In genomic region chr6:98641929-98642328, GRCh38 we compare ENCODE assay signal across 1 cellular context.
TF ChIP-seq lines count a peak whose summit lies in the region.

No MANE protein-coding gene starts in this region.

TF ChIP-seq in HepG2, 621 proteins besides CTCF, POLR2A, EP300 and RAD21 (continued from another document and continues in another):
- no peak for TF ChIP-seq HMGXB4 (CRISPR knock-in tag; IDR thresholded peaks at IDR 0.05; ENCODE audit: borderline replicate concordance in 1 of 2, low read depth in 1 of 2)
- TF ChIP-seq, protein P1, sequence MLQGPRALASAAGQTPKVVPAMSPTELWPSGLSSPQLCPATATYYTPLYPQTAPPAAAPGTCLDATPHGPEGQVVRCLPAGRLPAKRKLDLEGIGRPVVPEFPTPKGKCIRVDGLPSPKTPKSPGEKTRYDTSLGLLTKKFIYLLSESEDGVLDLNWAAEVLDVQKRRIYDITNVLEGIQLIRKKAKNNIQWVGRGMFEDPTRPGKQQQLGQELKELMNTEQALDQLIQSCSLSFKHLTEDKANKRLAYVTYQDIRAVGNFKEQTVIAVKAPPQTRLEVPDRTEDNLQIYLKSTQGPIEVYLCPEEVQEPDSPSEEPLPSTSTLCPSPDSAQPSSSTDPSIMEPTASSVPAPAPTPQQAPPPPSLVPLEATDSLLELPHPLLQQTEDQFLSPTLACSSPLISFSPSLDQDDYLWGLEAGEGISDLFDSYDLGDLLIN (CRISPR knock-in tag; IDR thresholded peaks at IDR 0.05; ENCODE audit: borderline replicate concordance), result no peak
- no peak for TF ChIP-seq ZNF557 (CRISPR knock-in tag; IDR thresholded peaks at IDR 0.05)
- no peak for TF ChIP-seq ZBTB20 (CRISPR knock-in tag; IDR thresholded peaks at IDR 0.05; ENCODE audit: borderline replicate concordance, low read depth)
- TF ChIP-seq, protein P2, sequence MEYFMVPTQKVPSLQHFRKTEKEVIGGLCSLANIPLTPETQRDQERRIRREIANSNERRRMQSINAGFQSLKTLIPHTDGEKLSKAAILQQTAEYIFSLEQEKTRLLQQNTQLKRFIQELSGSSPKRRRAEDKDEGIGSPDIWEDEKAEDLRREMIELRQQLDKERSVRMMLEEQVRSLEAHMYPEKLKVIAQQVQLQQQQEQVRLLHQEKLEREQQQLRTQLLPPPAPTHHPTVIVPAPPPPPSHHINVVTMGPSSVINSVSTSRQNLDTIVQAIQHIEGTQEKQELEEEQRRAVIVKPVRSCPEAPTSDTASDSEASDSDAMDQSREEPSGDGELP (IDR thresholded peaks at IDR 0.05; ENCODE audit: borderline replicate concordance, low read depth), result no peak
- TF ChIP-seq MLLT10 (CRISPR knock-in tag; IDR thresholded peaks at IDR 0.05), result no peak
- TF ChIP-seq U2AF2 (IDR thresholded peaks at IDR 0.05; ENCODE audit: low read depth, low read length), result no peak
- TF ChIP-seq GATAD1 (CRISPR knock-in tag; IDR thresholded peaks at IDR 0.05), result no peak
- peak; percentile 68 for TF ChIP-seq SALL1 (CRISPR knock-in tag; IDR thresholded peaks at IDR 0.05)
- TF ChIP-seq HMGXB3 (CRISPR knock-in tag; IDR thresholded peaks at IDR 0.05; ENCODE audit: borderline replicate concordance), result no peak
- TF ChIP-seq PHF20 (CRISPR knock-in tag; IDR thresholded peaks at IDR 0.05), result no peak
- TF ChIP-seq ZSCAN29 (CRISPR knock-in tag; conservative IDR thresholded peaks at IDR 0.05), result no peak
- no peak for TF ChIP-seq PHF21A (CRISPR knock-in tag; IDR thresholded peaks at IDR 0.05)
- TF ChIP-seq, protein P3, sequence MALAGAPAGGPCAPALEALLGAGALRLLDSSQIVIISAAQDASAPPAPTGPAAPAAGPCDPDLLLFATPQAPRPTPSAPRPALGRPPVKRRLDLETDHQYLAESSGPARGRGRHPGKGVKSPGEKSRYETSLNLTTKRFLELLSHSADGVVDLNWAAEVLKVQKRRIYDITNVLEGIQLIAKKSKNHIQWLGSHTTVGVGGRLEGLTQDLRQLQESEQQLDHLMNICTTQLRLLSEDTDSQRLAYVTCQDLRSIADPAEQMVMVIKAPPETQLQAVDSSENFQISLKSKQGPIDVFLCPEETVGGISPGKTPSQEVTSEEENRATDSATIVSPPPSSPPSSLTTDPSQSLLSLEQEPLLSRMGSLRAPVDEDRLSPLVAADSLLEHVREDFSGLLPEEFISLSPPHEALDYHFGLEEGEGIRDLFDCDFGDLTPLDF (CRISPR knock-in tag; IDR thresholded peaks at IDR 0.05), result no peak
- no peak for TF ChIP-seq MED13 (CRISPR knock-in tag; IDR thresholded peaks at IDR 0.05)
- 0 out of 2 replicates have a peak, but pooled peaks have one; percentile 10 for TF ChIP-seq ZNF331 (CRISPR knock-in tag; IDR thresholded peaks at IDR 0.05)
- TF ChIP-seq, protein P4, sequence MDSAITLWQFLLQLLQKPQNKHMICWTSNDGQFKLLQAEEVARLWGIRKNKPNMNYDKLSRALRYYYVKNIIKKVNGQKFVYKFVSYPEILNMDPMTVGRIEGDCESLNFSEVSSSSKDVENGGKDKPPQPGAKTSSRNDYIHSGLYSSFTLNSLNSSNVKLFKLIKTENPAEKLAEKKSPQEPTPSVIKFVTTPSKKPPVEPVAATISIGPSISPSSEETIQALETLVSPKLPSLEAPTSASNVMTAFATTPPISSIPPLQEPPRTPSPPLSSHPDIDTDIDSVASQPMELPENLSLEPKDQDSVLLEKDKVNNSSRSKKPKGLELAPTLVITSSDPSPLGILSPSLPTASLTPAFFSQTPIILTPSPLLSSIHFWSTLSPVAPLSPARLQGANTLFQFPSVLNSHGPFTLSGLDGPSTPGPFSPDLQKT (CRISPR knock-in tag; IDR thresholded peaks at IDR 0.05; ENCODE audit: borderline replicate concordance), result no peak
- TF ChIP-seq, protein P5, sequence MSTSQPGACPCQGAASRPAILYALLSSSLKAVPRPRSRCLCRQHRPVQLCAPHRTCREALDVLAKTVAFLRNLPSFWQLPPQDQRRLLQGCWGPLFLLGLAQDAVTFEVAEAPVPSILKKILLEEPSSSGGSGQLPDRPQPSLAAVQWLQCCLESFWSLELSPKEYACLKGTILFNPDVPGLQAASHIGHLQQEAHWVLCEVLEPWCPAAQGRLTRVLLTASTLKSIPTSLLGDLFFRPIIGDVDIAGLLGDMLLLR (CRISPR knock-in tag; IDR thresholded peaks at IDR 0.05), result no peak
- TF ChIP-seq ZSCAN25 (CRISPR knock-in tag; IDR thresholded peaks at IDR 0.05), result no peak
- no peak for TF ChIP-seq ZNF704 (CRISPR knock-in tag; IDR thresholded peaks at IDR 0.05; ENCODE audit: borderline replicate concordance)
- TF ChIP-seq ZBTB34 (CRISPR knock-in tag; IDR thresholded peaks at IDR 0.05), result no peak
- TF ChIP-seq GABPA (IDR thresholded peaks at IDR 0.05; ENCODE audit: low read depth, low read length), result no peak
- peak; percentile 38; the same call in 1 of the 2 replicates for TF ChIP-seq GABPA (CRISPR knock-in tag; IDR thresholded peaks at IDR 0.05; ENCODE audit: low read depth)
- TF ChIP-seq ZNF333 (CRISPR knock-in tag; IDR thresholded peaks at IDR 0.05; ENCODE audit: borderline replicate concordance), result no peak
- no peak for TF ChIP-seq TAF1 (CRISPR knock-in tag; IDR thresholded peaks at IDR 0.05)
- TF ChIP-seq ATF7 (IDR thresholded peaks at IDR 0.05), result no peak
- TF ChIP-seq ATF7 (CRISPR knock-in tag; IDR thresholded peaks at IDR 0.05), result no peak
- no peak for TF ChIP-seq TOE1 (CRISPR knock-in tag; IDR thresholded peaks at IDR 0.05)
- peak; percentile 60; the same call in 1 of the 2 replicates for TF ChIP-seq ETV5 (CRISPR knock-in tag; IDR thresholded peaks at IDR 0.05; ENCODE audit: borderline replicate concordance)
- no peak for TF ChIP-seq ZNF790 (CRISPR knock-in tag; IDR thresholded peaks at IDR 0.05; ENCODE audit: borderline replicate concordance)
- TF ChIP-seq ZNF574 (CRISPR knock-in tag; IDR thresholded peaks at IDR 0.05), result no peak
- TF ChIP-seq ZC3H4 (CRISPR knock-in tag; IDR thresholded peaks at IDR 0.05; ENCODE audit: borderline replicate concordance), result no peak
- no peak for TF ChIP-seq ZEB1 (IDR thresholded peaks at IDR 0.05; ENCODE audit: insufficient replicate concordance, low read depth)
- TF ChIP-seq SIN3B (IDR thresholded peaks at IDR 0.05; ENCODE audit: low read length), result no peak
- no peak for TF ChIP-seq ZNF687 (CRISPR knock-in tag; IDR thresholded peaks at IDR 0.05)
- no peak for TF ChIP-seq ELF1 (CRISPR knock-in tag; IDR thresholded peaks at IDR 0.05)
